Comparison of ENCODE assay signal across 23 cellular contexts in the genomic region with DNA sequence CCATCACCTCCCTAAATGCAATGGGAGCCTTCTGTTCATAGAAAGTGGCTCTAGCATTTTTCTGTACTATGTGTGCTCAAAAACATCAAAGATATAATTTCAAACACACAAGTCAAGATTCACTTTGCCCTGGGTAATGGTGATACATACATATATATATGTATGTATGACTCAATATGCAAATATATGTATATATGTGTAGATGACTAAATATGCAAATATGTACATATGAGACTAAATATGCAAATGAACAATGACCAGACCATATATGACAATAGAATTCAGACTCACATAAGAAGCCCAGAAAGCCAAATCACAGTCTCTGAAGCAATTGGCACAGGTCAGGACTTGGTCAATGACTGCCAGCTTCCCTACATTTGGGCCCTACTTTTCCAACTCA. TPM values are rescaled to one million over a fixed set of nuclear protein-coding genes. Genes with fewer than 3 reads are reported as not detected.
DNase-seq lines count a peak whose midpoint lies in the region; ATAC-seq lines count a peak whose summit lies in the region.
"Had no signal": no experiment of that assay in that cellular context is flagged by ENCODE, and none has a peak within 500 bp of the region (broad histone marks: within the 10 kb centered on the region; RNA-seq: fewer than 3 reads in every experiment).

No MANE protein-coding gene starts in this region.

- H3K27ac ChIP-seq in naive thymus-derived CD4-positive, alpha-beta T cell (ENCODE audit: low read depth, low read length), result no peak overlapping the region
- H3K27ac ChIP-seq: SJSA1 had no signal

- H3K36me3 ChIP-seq in naive thymus-derived CD4-positive, alpha-beta T cell (ENCODE audit: control insufficient read depth in 2 of 3, insufficient read depth in 3 of 3, low read length in 3 of 3), result no peaks in the 10 kb centered on the region
- H3K36me3 ChIP-seq: HAP-1, SJSA1 had no signal

- peaks cover 0 to 3% of the 10 kb centered on the region in 2 donors for H3K36me3 Mint-ChIP-seq in activated T-cell treated with anti-CD3 and anti-CD28 coated beads, Interleukin-2, amount 50 U/mL, for 72 hours (ENCODE audit: insufficient read depth in 2 of 2)
- H3K36me3 Mint-ChIP-seq in naive thymus-derived CD4-positive, alpha-beta T cell, result peaks cover 0 to 5% (median 0%) of the 10 kb centered on the region in 5 donors
- H3K36me3 Mint-ChIP-seq: CD4-positive, CD25-positive, alpha-beta regulatory T cell had no signal

- H3K4me1 ChIP-seq in naive thymus-derived CD4-positive, alpha-beta T cell (ENCODE audit: control insufficient read depth in 2 of 2, insufficient read depth in 2 of 2, low read length in 2 of 2), result peaks cover 2 to 34% of the 10 kb centered on the region in 2 donors
- H3K4me1 ChIP-seq: HAP-1, SJSA1 had no signal

- POLR2A ChIA-PET in naive thymus-derived CD4-positive, alpha-beta T cell (lab: Charles Lee), result interaction anchor here (0.6 to 1.4 kb wide), 4 partner anchors 11 to 1166 kb away, joined by 3 to 4 read pairs (median 3); no protein-coding TSS in a partner anchor

- no peaks in the 10 kb centered on the region for H3K27me3 Mint-ChIP-seq in activated T-cell treated with anti-CD3 and anti-CD28 coated beads, Interleukin-2, amount 50 U/mL, for 72 hours (ENCODE audit: low read depth)
- peaks cover 0 to 15% (median 0%) of the 10 kb centered on the region in 5 donors for H3K27me3 Mint-ChIP-seq in naive thymus-derived CD4-positive, alpha-beta T cell

- DNase-seq in activated T-cell treated with anti-CD3 and anti-CD28 coated beads, Interleukin-2, amount 50 U/mL, for 72 hours, result no peak
- DNase-seq in activated T-cell treated with anti-CD3 and anti-CD28 coated beads, Interleukin-2, amount 50 U/mL, for 1 hour, result no peak
- peak; percentile 5 for DNase-seq in RKO (ENCODE audit: low spot score)
- DNase-seq in naive thymus-derived CD4-positive, alpha-beta T cell, result no peak
- DNase-seq: CD4-positive, CD25-positive, alpha-beta regulatory T cell; GOT3; Karpas-422; NCI-H1092 treated with DMSO at 0.1 percent for 48 hours; NCI-H1436 treated with DMSO at 0.1 percent for 48 hours; NCI-H187 treated with DMSO at 0.1 percent for 48 hours; NCI-H2171 treated with DMSO at 0.1 percent for 48 hours; NCI-H524; NCI-H82; NK-92 treated with Interleukin-12 subunit alpha and Interleukin-12 subunit beta, amount 100 ng/mL, for 24 hours; PC-3; Right ventricle myocardium superior; RPMI8226 had no signal

- no peak overlapping the region for H3K4me3 ChIP-seq in naive thymus-derived CD4-positive, alpha-beta T cell (ENCODE audit: low read length)
- H3K4me3 ChIP-seq: HAP-1, SJSA1 had no signal

- H3K9me3 Mint-ChIP-seq in activated T-cell treated with anti-CD3 and anti-CD28 coated beads, Interleukin-2, amount 50 U/mL, for 72 hours, result peaks cover 0 to 1% of the 10 kb centered on the region in 2 donors
- H3K9me3 Mint-ChIP-seq in naive thymus-derived CD4-positive, alpha-beta T cell, result peaks cover 0 to 2% (median 0%) of the 10 kb centered on the region in 11 donors

- no peak overlapping the region for H3K4me3 Mint-ChIP-seq in activated T-cell treated with anti-CD3 and anti-CD28 coated beads, Interleukin-2, amount 50 U/mL, for 72 hours
- H3K4me3 Mint-ChIP-seq in naive thymus-derived CD4-positive, alpha-beta T cell, result peak overlapping the region in 1 of 10 donors; percentile 11
- H3K4me3 Mint-ChIP-seq: CD4-positive, CD25-positive, alpha-beta regulatory T cell had no signal

- CTCF ChIA-PET in naive thymus-derived CD4-positive, alpha-beta T cell (lab: Charles Lee), result interaction anchor here (0.6 kb wide), 1 partner anchor 226 kb away, joined by 3 read pairs; no protein-coding TSS in a partner anchor

- no peaks in the 10 kb centered on the region for H3K27me3 ChIP-seq in naive thymus-derived CD4-positive, alpha-beta T cell (ENCODE audit: control insufficient read depth in 2 of 2, insufficient read depth in 2 of 2, low read length in 2 of 2)
- H3K27me3 ChIP-seq: SJSA1 had no signal

- H3K27ac Mint-ChIP-seq in activated T-cell treated with anti-CD3 and anti-CD28 coated beads, Interleukin-2, amount 50 U/mL, for 72 hours, result peak overlapping the region; percentile 66
- peak overlapping the region in 5 of 9 donors; percentile 27 to 78 (median 35) for H3K27ac Mint-ChIP-seq in naive thymus-derived CD4-positive, alpha-beta T cell

- ATAC-seq in activated T-cell treated with anti-CD3 and anti-CD28 coated beads, Interleukin-2, amount 50 U/mL, for 72 hours (replicated peaks in 1 of 2), result peak in 1 of 2 donors; percentile 67
- ATAC-seq in HG02938 (IDR thresholded peaks at IDR 0.05; ENCODE audit: unreplicated experiment) (peak; percentile 68), GM18502 (IDR thresholded peaks at IDR 0.05; ENCODE audit: poor library complexity, unreplicated experiment) (no peak), HG02610 (IDR thresholded peaks at IDR 0.05; ENCODE audit: unreplicated experiment) (no peak)
- no peak for ATAC-seq in naive thymus-derived CD4-positive, alpha-beta T cell
- ATAC-seq: HepG2, PC-3 had no signal

- no peaks in the 10 kb centered on the region for H3K9me3 ChIP-seq in naive thymus-derived CD4-positive, alpha-beta T cell (ENCODE audit: control insufficient read depth in 2 of 3, low read length in 3 of 3)
- H3K9me3 ChIP-seq: HAP-1, SJSA1 had no signal

- peaks cover 32% of the 10 kb centered on the region for H3K4me1 Mint-ChIP-seq in activated T-cell treated with anti-CD3 and anti-CD28 coated beads, Interleukin-2, amount 50 U/mL, for 72 hours (ENCODE audit: low read depth)
- H3K4me1 Mint-ChIP-seq in naive thymus-derived CD4-positive, alpha-beta T cell, result peaks cover 27 to 51% (median 49%) of the 10 kb centered on the region in 7 donors

- intact Hi-C loops in naive thymus-derived CD4-positive, alpha-beta T cell (cut with micrococcal nuclease), result no loop called here

RNA-seq across cellular contexts. Expression of gene SNRK, which starts 36.9 kb away (rescaled TPM):
- total RNA-seq in activated T-cell treated with anti-CD3 and anti-CD28 coated beads, Interleukin-2, amount 50 U/mL, for 72 hours, result 10 to 100 TPM; 32.9 to 37.8 TPM
- total RNA-seq in naive thymus-derived CD4-positive, alpha-beta T cell, result 100 to 1,000 TPM in 4 of 5 experiments, 10 to 100 TPM in 1; 71.9 to 176 (median 146) TPM
- polyA plus RNA-seq in naive thymus-derived CD4-positive, alpha-beta T cell, result 10 to 100 TPM; 63.4 to 66.2 TPM
